ENCODE assay signal across 15 cellular contexts in genomic region chr10:84510121-84510520, GRCh38.
A peak's percentile ranks its signal among the peaks of the same experiment; 100 is the strongest.
DNase-seq lines count a peak whose midpoint lies in the region; ATAC-seq and TF ChIP-seq lines count a peak whose summit lies in the region.
"Had no signal": no experiment of that assay in that cellular context is flagged by ENCODE, and none has a peak within 500 bp of the region (broad histone marks: within the 10 kb centered on the region; RNA-seq: fewer than 3 reads in every experiment).

No MANE protein-coding gene starts in this region.

- CTCF ChIA-PET in mammary epithelial cell (lab: Charles Lee; ENCODE audit: low non-redundant PET) (no interaction called here), Caco-2 (lab: Charles Lee) (no interaction called here)

- intact Hi-C loops in mammary epithelial cell (cut with micrococcal nuclease) (no loop called here), Caco-2 (cut with micrococcal nuclease; ENCODE audit: unreplicated experiment) (no loop called here)

- H4K20me1 ChIP-seq in mammary epithelial cell (ENCODE audit: insufficient read depth, low read length), result no peaks in the 10 kb centered on the region

- no peak for TF ChIP-seq CTCF in mammary epithelial cell (conservative IDR thresholded peaks at IDR 0.05 in 1 of 2, IDR thresholded peaks at IDR 0.05 in 1 of 2; ENCODE audit: extremely low read depth in 1 of 2, insufficient read depth in 1 of 2, low read depth in 1 of 2, low read length in 2 of 2)
- TF ChIP-seq CTCF in kidney epithelial cell (IDR thresholded peaks at IDR 0.05; ENCODE audit: insufficient read depth, low read length, poor library complexity, severe bottlenecking), result no peak
- no peak for TF ChIP-seq CTCF in Caco-2 (IDR thresholded peaks at IDR 0.05; ENCODE audit: insufficient read depth in 1 of 2, low read depth in 1 of 2, low read length in 1 of 2, severe bottlenecking in 1 of 2, unreplicated experiment in 1 of 2)
- TF ChIP-seq CTCF in GM20000 (IDR thresholded peaks at IDR 0.05; ENCODE audit: extremely low read depth, missing control alignments), result no peak

- in situ Hi-C loops in mammary epithelial cell (cut with MboI; ENCODE audit: low sequenced_read_pairs in 2 of 2), result no loop called here

- H3K27ac ChIP-seq in mammary epithelial cell (ENCODE audit: insufficient read depth, low read depth, low read length), result no peak overlapping the region
- H3K27ac ChIP-seq: esophagus squamous epithelium had no signal

- H3K4me1 ChIP-seq in mammary epithelial cell (ENCODE audit: insufficient read depth, low read length) (no peaks in the 10 kb centered on the region), Caco-2 (no peaks in the 10 kb centered on the region)
- H3K4me1 ChIP-seq: esophagus squamous epithelium had no signal

- WGBS in mammary epithelial cell (ENCODE audit: low coverage, missing lambda C conversion rate), result 84% methylated on average over 3 of the region's 3 CpGs

- H3K4me2 ChIP-seq in mammary epithelial cell (ENCODE audit: insufficient read depth, low read depth, low read length), result no peak overlapping the region

- no peaks in the 10 kb centered on the region for H3K9me3 Mint-ChIP-seq in Caco-2 (ENCODE audit: unreplicated experiment)
- H3K9me3 Mint-ChIP-seq: activated CD4-positive, alpha-beta memory T cell treated with anti-CD3 and anti-CD28 coated beads, Interleukin-2, amount 10 ng/mL, durations not matched to agents 7 days and 5 days; stimulated activated memory B cell treated with anti-CD40 and anti-IgM and Interleukin-4, amounts not matched to agents 10 μg/mL and 1 μg/mL and 100 μg/mL, for 72 hours had no signal

- H3K27me3 Mint-ChIP-seq in Caco-2 (ENCODE audit: insufficient read depth, unreplicated experiment), result no peaks in the 10 kb centered on the region
- H3K27me3 Mint-ChIP-seq: activated CD4-positive, alpha-beta memory T cell treated with anti-CD3 and anti-CD28 coated beads, Interleukin-2, amount 10 ng/mL, durations not matched to agents 7 days and 5 days; stimulated activated memory B cell treated with anti-CD40 and anti-IgM and Interleukin-4, amounts not matched to agents 10 μg/mL and 1 μg/mL and 100 μg/mL, for 72 hours had no signal

- BruUV-seq in mammary epithelial cell (replicated peaks; lab: Mats Ljungman, UMichigan) (no TSS peak), Caco-2 (replicated peaks; lab: Mats Ljungman, UMichigan) (no TSS peak)

- no peaks in the 10 kb centered on the region for H3K79me2 ChIP-seq in mammary epithelial cell (ENCODE audit: insufficient read depth, low read length)

- dilution Hi-C loops in mammary epithelial cell (cut with HindIII; ENCODE audit: low sequenced_read_pairs), result no loop called here

- H3K4me3 ChIP-seq in mammary epithelial cell (replicated peaks in 1 of 3; ENCODE audit: insufficient read depth in 1 of 3, low read depth in 2 of 3, low read length in 3 of 3) (no peak overlapping the region), kidney epithelial cell (ENCODE audit: low read depth, low read length) (no peak overlapping the region), Caco-2 (ENCODE audit: low read depth, low read length) (no peak overlapping the region)
- H3K4me3 ChIP-seq: esophagus squamous epithelium had no signal

- H3K4me1 Mint-ChIP-seq in Caco-2 (ENCODE audit: low read depth, unreplicated experiment), result peaks cover 9% of the 10 kb centered on the region
- H3K4me1 Mint-ChIP-seq: activated CD4-positive, alpha-beta memory T cell treated with anti-CD3 and anti-CD28 coated beads, Interleukin-2, amount 10 ng/mL, durations not matched to agents 7 days and 5 days; stimulated activated memory B cell treated with anti-CD40 and anti-IgM and Interleukin-4, amounts not matched to agents 10 μg/mL and 1 μg/mL and 100 μg/mL, for 72 hours had no signal

- H3K36me3 ChIP-seq in mammary epithelial cell (ENCODE audit: insufficient read depth, low read length) (peaks cover 5% of the 10 kb centered on the region), kidney epithelial cell (ENCODE audit: control insufficient read depth, insufficient read depth, low read length) (no peaks in the 10 kb centered on the region), Caco-2 (ENCODE audit: control insufficient read depth, insufficient read depth, low read length) (no peaks in the 10 kb centered on the region)

- no peak for ATAC-seq in HG02798 (IDR thresholded peaks at IDR 0.05; ENCODE audit: poor library complexity, unreplicated experiment)
- ATAC-seq: stimulated activated memory B cell treated with anti-CD40 and anti-IgM and Interleukin-4, amounts not matched to agents 10 μg/mL and 1 μg/mL and 100 μg/mL, for 72 hours had no signal

- POLR2A ChIA-PET in Caco-2 (lab: Charles Lee), result no interaction called here

- no peak overlapping the region for H3K9ac ChIP-seq in mammary epithelial cell (ENCODE audit: insufficient read depth, low read length)

- H3K36me3 Mint-ChIP-seq in Caco-2 (ENCODE audit: insufficient read depth, unreplicated experiment), result peaks cover 17% of the 10 kb centered on the region

- peak; percentile 26 for DNase-seq in A172 (ENCODE audit: low spot score)
- peak; percentile 67 for DNase-seq in HCEC 1CT
- DNase-seq in mammary epithelial cell, result peak; percentile 32
- peak; percentile 26 for DNase-seq in kidney epithelial cell (ENCODE audit: low read depth)
- DNase-seq in Caco-2, result no peak
- no peak for DNase-seq in GM20000 (ENCODE audit: low spot score)
- no peak for DNase-seq in activated T-cell treated with anti-CD3 and anti-CD28 coated beads, Interleukin-2, amount 50 U/mL, for 48 hours
- DNase-seq: activated CD4-positive, alpha-beta memory T cell treated with anti-CD3 and anti-CD28 coated beads, Interleukin-2, amount 10 ng/mL, durations not matched to agents 7 days and 5 days; activated gamma-delta T cell treated with Interleukin-2 at 50 U/mL for 16 hours; DMS153; esophagus squamous epithelium; NCI-H1105; stimulated activated CD4-positive, alpha-beta T cell treated with anti-CD3 and anti-CD28 coated beads, Interleukin-4, amount 100 ng/mL, for 24 hours had no signal

- no peak overlapping the region for H2AFZ ChIP-seq in mammary epithelial cell (ENCODE audit: low read depth, low read length)

- no peak overlapping the region for H3K27ac Mint-ChIP-seq in Caco-2 (ENCODE audit: unreplicated experiment)
- H3K27ac Mint-ChIP-seq: activated CD4-positive, alpha-beta memory T cell treated with anti-CD3 and anti-CD28 coated beads, Interleukin-2, amount 10 ng/mL, durations not matched to agents 7 days and 5 days; stimulated activated memory B cell treated with anti-CD40 and anti-IgM and Interleukin-4, amounts not matched to agents 10 μg/mL and 1 μg/mL and 100 μg/mL, for 72 hours had no signal

- no peak overlapping the region for H3K4me3 Mint-ChIP-seq in Caco-2 (ENCODE audit: unreplicated experiment)
- H3K4me3 Mint-ChIP-seq: activated CD4-positive, alpha-beta memory T cell treated with anti-CD3 and anti-CD28 coated beads, Interleukin-2, amount 10 ng/mL, durations not matched to agents 7 days and 5 days; stimulated activated memory B cell treated with anti-CD40 and anti-IgM and Interleukin-4, amounts not matched to agents 10 μg/mL and 1 μg/mL and 100 μg/mL, for 72 hours had no signal

- H3K27me3 ChIP-seq in mammary epithelial cell (ENCODE audit: insufficient read depth, low read length) (no peaks in the 10 kb centered on the region), kidney epithelial cell (ENCODE audit: control insufficient read depth, insufficient read depth, low read length) (no peaks in the 10 kb centered on the region), Caco-2 (replicated peaks; ENCODE audit: control insufficient read depth, insufficient read depth, low read length) (no peaks in the 10 kb centered on the region)
- H3K27me3 ChIP-seq: esophagus squamous epithelium had no signal

- H3K9me3 ChIP-seq in mammary epithelial cell (replicated peaks; ENCODE audit: insufficient read depth, low read length) (no peaks in the 10 kb centered on the region), Caco-2 (no peaks in the 10 kb centered on the region)
- H3K9me3 ChIP-seq: esophagus squamous epithelium had no signal

Comparison
In these comparisons a context has a peak if more than half of its experiments do, and no peak if none do; other contexts are left out.
1. DNase-seq: peak in A172 (single experiment), HCEC 1CT (single experiment), mammary epithelial cell (single experiment) and kidney epithelial cell (single experiment); none in Caco-2 (0 of 2), GM20000 (single experiment) and activated T-cell treated with anti-CD3 and anti-CD28 coated beads, Interleukin-2, amount 50 U/mL, for 48 hours (0 of 2).